ENCODE assay signal across 22 cellular contexts in the genomic region with DNA sequence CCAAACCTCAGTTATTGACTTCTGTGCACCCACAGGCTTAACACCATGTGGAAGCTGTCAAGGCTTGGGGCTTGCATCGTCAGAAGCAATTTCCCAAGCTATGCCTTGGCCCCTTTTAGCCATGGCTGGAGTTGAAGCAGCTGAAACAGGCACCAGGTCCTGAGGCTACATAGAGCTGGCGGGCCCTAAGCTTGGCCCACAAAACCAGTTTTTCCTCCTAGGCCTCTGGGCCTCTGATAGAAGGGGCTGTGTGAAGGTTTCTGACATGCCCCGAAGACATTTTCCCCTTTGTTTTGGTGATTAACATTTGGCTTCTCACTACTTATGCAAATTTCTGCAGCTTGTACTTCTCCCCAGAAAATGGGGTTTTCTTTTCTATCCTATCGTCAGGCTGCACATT. TPM values are rescaled to one million over a fixed set of nuclear protein-coding genes. Genes with fewer than 3 reads are reported as not detected.
A peak's percentile ranks its signal among the peaks of the same experiment; 100 is the strongest.
DNase-seq lines count a peak whose midpoint lies in the region; ATAC-seq and TF ChIP-seq lines count a peak whose summit lies in the region.
"Had no signal": no experiment of that assay in that cellular context is flagged by ENCODE, and none has a peak within 500 bp of the region (broad histone marks: within the 10 kb centered on the region; RNA-seq: fewer than 3 reads in every experiment).

No MANE protein-coding gene starts in this region.

- H3K9ac ChIP-seq in trophoblast cell (ENCODE audit: low read length), result no peak overlapping the region
- H3K9ac ChIP-seq: BLaER1 treated with 17β-estradiol and CSF1 and Interleukin-3, amounts not matched to agents 10 nM and 100 nM; GM23248 had no signal

- no peak overlapping the region for H2AK5ac ChIP-seq in trophoblast cell (ENCODE audit: low read length)

- no CpG with 5 or more reads among the region's 4 CpGs for WGBS in trophoblast cell (ENCODE audit: extremely low coverage, insufficient coverage, insufficient read length)

- H3K27ac ChIP-seq in trophoblast cell (ENCODE audit: low read depth, low read length), result no peak overlapping the region
- H3K27ac ChIP-seq: A549, GM23248 had no signal

- no peaks in the 10 kb centered on the region for H3K79me1 ChIP-seq in trophoblast cell (ENCODE audit: low read length)

- H3K4me3 Mint-ChIP-seq in WTC11, result no peak overlapping the region
- no peak overlapping the region for H3K4me3 Mint-ChIP-seq in mesothelial cell of epicardium
- H3K4me3 Mint-ChIP-seq: CD14-positive monocyte; CD8-positive, alpha-beta T cell; HFFc6 had no signal

- H3K23ac ChIP-seq in trophoblast cell (ENCODE audit: low read length), result no peak overlapping the region

- H3K36me3 Mint-ChIP-seq in WTC11 (peaks cover 10% of the 10 kb centered on the region), mesothelial cell of epicardium (peaks cover 3% of the 10 kb centered on the region)

- no peak overlapping the region for H2BK12ac ChIP-seq in trophoblast cell (ENCODE audit: low read length)

- no peak overlapping the region for H3K14ac ChIP-seq in trophoblast cell (ENCODE audit: low read length)

- no peaks in the 10 kb centered on the region for H3K27me3 ChIP-seq in trophoblast cell (ENCODE audit: insufficient read depth, low read length)
- H3K27me3 ChIP-seq: BE2C; BLaER1 treated with 17β-estradiol and CSF1 and Interleukin-3, amounts not matched to agents 10 nM and 100 nM had no signal

- peak overlapping the region; percentile 64 for H3K27ac Mint-ChIP-seq in WTC11
- no peak overlapping the region for H3K27ac Mint-ChIP-seq in mesothelial cell of epicardium
- H3K27ac Mint-ChIP-seq: CD8-positive, alpha-beta T cell; HFFc6 had no signal

- H4K8ac ChIP-seq in trophoblast cell (ENCODE audit: low read depth, low read length), result no peak overlapping the region

- H2BK5ac ChIP-seq in trophoblast cell (ENCODE audit: low read depth, low read length, poor library complexity), result no peak overlapping the region

- H3K36me3 ChIP-seq in trophoblast cell (ENCODE audit: control insufficient read depth in 1 of 2, insufficient read depth in 2 of 2, low read length in 2 of 2), result no peaks in the 10 kb centered on the region
- H3K36me3 ChIP-seq: BE2C, HAP-1 had no signal

- TF ChIP-seq CTCF in WTC11 (IDR thresholded peaks at IDR 0.05), result no peak
- no peak for TF ChIP-seq CTCF in mesothelial cell of epicardium (IDR thresholded peaks at IDR 0.05; ENCODE audit: unreplicated experiment)

- H3K9me3 Mint-ChIP-seq in WTC11 (peaks cover 17% of the 10 kb centered on the region), mesothelial cell of epicardium (no peaks in the 10 kb centered on the region)
- H3K9me3 Mint-ChIP-seq: HFFc6 had no signal

- peak; percentile 88 for ATAC-seq in WTC11
- ATAC-seq: A549; CD8-positive, alpha-beta T cell; GM12878 had no signal

- no peak overlapping the region for H2AFZ ChIP-seq in trophoblast cell (ENCODE audit: insufficient read depth, low read length, poor library complexity)
- H2AFZ ChIP-seq: GM23248 had no signal

- H3K4ac ChIP-seq in trophoblast cell (ENCODE audit: low read depth, low read length), result no peak overlapping the region

- no peak overlapping the region for H3K18ac ChIP-seq in trophoblast cell (ENCODE audit: low read length)

- no peak overlapping the region for H3K4me3 ChIP-seq in trophoblast cell (ENCODE audit: low read depth, low read length)
- H3K4me3 ChIP-seq: A549; BLaER1 treated with 17β-estradiol and CSF1 and Interleukin-3, amounts not matched to agents 10 nM and 100 nM; GM12878; GM23248; HAP-1 had no signal

- no peak overlapping the region for H2BK120ac ChIP-seq in trophoblast cell (ENCODE audit: insufficient read depth, low read length, poor library complexity)

- H4K91ac ChIP-seq in trophoblast cell (ENCODE audit: low read depth, low read length), result no peak overlapping the region

- H3K9me3 ChIP-seq in trophoblast cell (ENCODE audit: insufficient read depth, low read depth, low read length), result no peaks in the 10 kb centered on the region
- H3K9me3 ChIP-seq: A549, BE2C, Caco-2, HAP-1 had no signal

- CTCF ChIA-PET in WTC11 (lab: Charles Lee), result no interaction called here

- H3K4me1 ChIP-seq in trophoblast cell (ENCODE audit: control insufficient read depth in 1 of 2, insufficient read depth in 2 of 2, low read length in 2 of 2), result peaks cover 6 to 11% of the 10 kb centered on the region in 2 experiments
- H3K4me1 ChIP-seq: A549, BE2C, Caco-2, HAP-1 had no signal

- DNase-seq in ELF-1 (ENCODE audit: low read depth, low spot score) (peak; percentile 91), WTC11 (ENCODE audit: low spot score) (peak; percentile 17), islet precursor cell (peak; percentile 78), trophoblast cell (peak; percentile 37 to 66), mesothelial cell of epicardium (ENCODE audit: low spot score in 2 of 2, unreplicated experiment in 2 of 2) (no peak), middle frontal gyrus (ENCODE audit: extremely low spot score, low spot score) (no peak)
- DNase-seq in activated effector memory CD4-positive, alpha-beta T cell treated with Interleukin-2 at 50 U/mL for 16 hours, result no peak
- DNase-seq: 8988T; ACHN; AML-193; BE2C; Caco-2; CD8-positive, alpha-beta T cell; DMS153; GDM1; GM23248; HFFc6 had no signal

- POLR2A ChIA-PET in WTC11 (lab: Charles Lee), result no interaction called here

- no peak overlapping the region for H4K12ac ChIP-seq in trophoblast cell (ENCODE audit: low read depth, low read length)

- no peaks in the 10 kb centered on the region for H3K79me2 ChIP-seq in trophoblast cell (ENCODE audit: control insufficient read depth, insufficient read depth, low read length, poor library complexity)

- H3K4me1 Mint-ChIP-seq in WTC11 (peaks cover 14% of the 10 kb centered on the region), mesothelial cell of epicardium (no peaks in the 10 kb centered on the region)

- no peak overlapping the region for H3K4me2 ChIP-seq in trophoblast cell (ENCODE audit: low read length)
- H3K4me2 ChIP-seq: A549 had no signal

- no peaks in the 10 kb centered on the region for H3K27me3 Mint-ChIP-seq in WTC11 (ENCODE audit: low read depth)
- H3K27me3 Mint-ChIP-seq in mesothelial cell of epicardium (ENCODE audit: low read depth), result no peaks in the 10 kb centered on the region

TF ChIP-seq in WTC11, 78 proteins besides CTCF, POLR2A, EP300 and RAD21 (continues in another document):
- TF ChIP-seq, protein P1, sequence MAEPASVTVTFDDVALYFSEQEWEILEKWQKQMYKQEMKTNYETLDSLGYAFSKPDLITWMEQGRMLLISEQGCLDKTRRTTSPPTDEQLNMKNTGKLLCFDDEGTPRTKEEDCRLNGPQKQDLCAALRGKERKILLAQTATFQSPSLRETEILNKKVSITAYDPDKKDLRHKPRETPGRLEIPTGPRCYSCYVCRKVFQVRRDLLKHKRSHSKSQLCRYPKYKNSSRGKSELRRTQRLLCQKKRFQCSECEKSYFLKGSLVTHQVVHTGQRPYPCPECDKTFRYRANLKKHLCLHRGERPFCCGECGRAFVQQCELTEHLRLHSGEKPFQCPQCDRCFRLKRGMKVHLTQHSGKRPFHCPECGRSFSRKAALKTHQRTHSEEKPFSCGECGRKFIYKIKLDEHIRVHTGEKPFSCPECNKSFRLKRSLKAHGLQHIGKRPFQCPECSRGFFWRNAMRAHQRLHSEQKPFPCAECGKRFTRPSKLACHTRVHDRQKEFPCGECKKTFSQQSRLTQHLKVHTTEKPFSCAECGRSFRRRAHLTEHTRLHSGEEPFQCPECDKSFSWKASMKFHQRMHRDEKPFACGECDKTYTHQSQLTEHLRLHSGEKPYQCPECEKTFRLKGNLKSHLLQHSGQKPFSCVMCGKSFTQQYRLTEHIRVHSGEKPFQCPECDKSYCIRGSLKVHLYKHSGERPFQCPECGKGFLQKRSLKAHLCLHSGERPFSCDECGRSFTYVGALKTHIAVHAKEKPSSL (CRISPR knock-in tag; conservative IDR thresholded peaks at IDR 0.05), result no peak
- TF ChIP-seq ESRRA (CRISPR knock-in tag; IDR thresholded peaks at IDR 0.05; ENCODE audit: borderline replicate concordance), result no peak
- TF ChIP-seq, protein P2, sequence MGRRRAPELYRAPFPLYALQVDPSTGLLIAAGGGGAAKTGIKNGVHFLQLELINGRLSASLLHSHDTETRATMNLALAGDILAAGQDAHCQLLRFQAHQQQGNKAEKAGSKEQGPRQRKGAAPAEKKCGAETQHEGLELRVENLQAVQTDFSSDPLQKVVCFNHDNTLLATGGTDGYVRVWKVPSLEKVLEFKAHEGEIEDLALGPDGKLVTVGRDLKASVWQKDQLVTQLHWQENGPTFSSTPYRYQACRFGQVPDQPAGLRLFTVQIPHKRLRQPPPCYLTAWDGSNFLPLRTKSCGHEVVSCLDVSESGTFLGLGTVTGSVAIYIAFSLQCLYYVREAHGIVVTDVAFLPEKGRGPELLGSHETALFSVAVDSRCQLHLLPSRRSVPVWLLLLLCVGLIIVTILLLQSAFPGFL (CRISPR knock-in tag; IDR thresholded peaks at IDR 0.05; ENCODE audit: borderline replicate concordance), result no peak
- TF ChIP-seq NFE2L1 (CRISPR knock-in tag; IDR thresholded peaks at IDR 0.05), result no peak

RNA-seq across cellular contexts. Expression of a gene that starts 9.1 kb away (rescaled TPM):
- 28.9 to 33.3 TPM (median 29.4 TPM) in 3 replicates for total RNA-seq in WTC11 (2021)
- 28.5 and 29.7 TPM in 2 replicates for polyA plus RNA-seq in trophoblast cell (2013)
- 45.0 to 51.3 TPM (median 51.1 TPM) in 3 replicates for total RNA-seq in mesothelial cell of epicardium

Comparison
In these comparisons a context has a peak if more than half of its experiments do, and no peak if none do; other contexts are left out.
1. DNase-seq: peak in ELF-1 (single experiment), WTC11 (single experiment), islet precursor cell (single experiment) and trophoblast cell (2 of 2); none in mesothelial cell of epicardium (0 of 2), activated effector memory CD4-positive, alpha-beta T cell treated with Interleukin-2 at 50 U/mL for 16 hours (single experiment) and middle frontal gyrus (single experiment).